15 cellular contexts compared by ENCODE assay signal in genomic region chr17:81413497-81414135, GRCh38.
"Had no signal": no experiment of that assay in that cellular context is flagged by ENCODE, and none has a peak within 500 bp of the region (broad histone marks: within the 10 kb centered on the region; RNA-seq: fewer than 3 reads in every experiment).

No MANE protein-coding gene starts in this region.

- DNase-seq: amniotic stem cell, foreskin melanocyte, glutamatergic neuron, lower lobe of right lung, nephron progenitor cell, T1000, tibial artery had no signal

- H3K9me3 Mint-ChIP-seq: activated CD4-positive, alpha-beta memory T cell treated with anti-CD3 and anti-CD28 coated beads for 36 hours; activated naive CD4-positive, alpha-beta T cell treated with anti-CD3 and anti-CD28 coated beads for 36 hours; activated naive CD8-positive, alpha-beta T cell treated with anti-CD3 and anti-CD28 coated beads, Interleukin-2, amount 10 ng/mL, durations not matched to agents 7 days and 5 days; immature natural killer cell; nephron progenitor cell; stimulated activated naive CD8-positive, alpha-beta T cell treated with anti-CD3 and anti-CD28 coated beads, Interleukin-15, amount 100 ng/mL, for 72 hours had no signal

- H3K4me1 ChIP-seq: parathyroid adenoma had no signal

- H3K36me3 Mint-ChIP-seq: activated CD4-positive, alpha-beta memory T cell treated with anti-CD3 and anti-CD28 coated beads for 36 hours; activated naive CD8-positive, alpha-beta T cell treated with anti-CD3 and anti-CD28 coated beads, Interleukin-2, amount 10 ng/mL, durations not matched to agents 7 days and 5 days; immature natural killer cell had no signal

- H2AFZ ChIP-seq: hepatocyte, parathyroid adenoma had no signal

- H3K4me2 ChIP-seq: hepatocyte had no signal

- ATAC-seq: left lobe of liver had no signal

- H3K4me3 ChIP-seq: hepatocyte, lower lobe of right lung, tibial artery had no signal

- H3K36me3 ChIP-seq: lower lobe of right lung, tibial artery had no signal

- H3K9me3 ChIP-seq: lower lobe of right lung, tibial artery had no signal

- H3K27me3 ChIP-seq: hepatocyte, tibial artery had no signal

- H3K4me3 Mint-ChIP-seq: activated CD4-positive, alpha-beta memory T cell treated with anti-CD3 and anti-CD28 coated beads for 36 hours; activated naive CD4-positive, alpha-beta T cell treated with anti-CD3 and anti-CD28 coated beads for 36 hours; nephron progenitor cell had no signal

- H3K9ac ChIP-seq: parathyroid adenoma had no signal

- H3K27ac ChIP-seq: hepatocyte, lower lobe of right lung, parathyroid adenoma, tibial artery had no signal

- H3K27ac Mint-ChIP-seq: activated CD4-positive, alpha-beta memory T cell treated with anti-CD3 and anti-CD28 coated beads for 36 hours; activated naive CD4-positive, alpha-beta T cell treated with anti-CD3 and anti-CD28 coated beads for 36 hours; nephron progenitor cell; stimulated activated naive CD8-positive, alpha-beta T cell treated with anti-CD3 and anti-CD28 coated beads, Interleukin-15, amount 100 ng/mL, for 72 hours had no signal
